In genomic region chr3:71392277-71392676, GRCh38 we compare ENCODE assay signal across 10 cellular contexts.
A peak's percentile ranks its signal among the peaks of the same experiment; 100 is the strongest.
DNase-seq lines count a peak whose midpoint lies in the region; ATAC-seq and TF ChIP-seq lines count a peak whose summit lies in the region.
"Had no signal": no experiment of that assay in that cellular context is flagged by ENCODE, and none has a peak within 500 bp of the region (broad histone marks: within the 10 kb centered on the region; RNA-seq: fewer than 3 reads in every experiment).

No MANE protein-coding gene starts in this region.

- intact Hi-C loops in adrenal gland (cut with DNase I), result no loop called here

- no peak overlapping the region for H3K27ac ChIP-seq in adrenal gland

- H3K27me3 ChIP-seq in adrenal gland, result no peaks in the 10 kb centered on the region

- no peak overlapping the region for H3K4me3 ChIP-seq in adrenal gland

- H3K36me3 ChIP-seq in adrenal gland (replicated peaks in 1 of 2), result no peaks in the 10 kb centered on the region

- no peak for TF ChIP-seq POLR2A in adrenal gland (IDR thresholded peaks at IDR 0.05)

- peaks cover 3 to 17% of the 10 kb centered on the region in 2 donors for H3K4me1 ChIP-seq in adrenal gland (replicated peaks in 1 of 2)

- no peak for TF ChIP-seq CTCF in adrenal gland (IDR thresholded peaks at IDR 0.05)

- H3K9me3 ChIP-seq in adrenal gland (replicated peaks in 1 of 3), result no peaks in the 10 kb centered on the region

- no peaks in the 10 kb centered on the region for H3K9me3 Mint-ChIP-seq in central memory CD8-positive, alpha-beta T cell

- H3K27ac Mint-ChIP-seq in central memory CD8-positive, alpha-beta T cell (ENCODE audit: low read depth), result peak overlapping the region; percentile 75

- H3K27me3 Mint-ChIP-seq in central memory CD8-positive, alpha-beta T cell, result no peaks in the 10 kb centered on the region

- ATAC-seq in GM18511 (IDR thresholded peaks at IDR 0.05; ENCODE audit: unreplicated experiment) (peak; percentile 87), GM21529 (IDR thresholded peaks at IDR 0.05; ENCODE audit: unreplicated experiment) (peak; percentile 78), HG03520 (IDR thresholded peaks at IDR 0.05; ENCODE audit: unreplicated experiment) (peak; percentile 87)
- peak; percentile 68 for ATAC-seq in central memory CD8-positive, alpha-beta T cell (replicated peaks; ENCODE audit: extremely low read depth, poor library complexity, severe bottlenecking)

- WGBS in adrenal gland, 4 donors, result 77 to 81% (median 79%) methylated on average over 3 of the region's 3 CpGs

- DNase-seq in central memory CD8-positive, alpha-beta T cell (ENCODE audit: low spot score in 2 of 2), result no peak
- DNase-seq in NCI-H2227 (lab: John Stamatoyannopoulos, UW; ENCODE audit: unreplicated experiment), result no peak
- DNase-seq in adrenal gland, result no peak
- no peak for DNase-seq in DMS153 treated with DMSO at 0.1 percent for 48 hours (lab: John Stamatoyannopoulos, UW; ENCODE audit: unreplicated experiment)
- DNase-seq in HUDEP-2 (lab: John Stamatoyannopoulos, UW; ENCODE audit: unreplicated experiment in 76 of 76), result no peak
- DNase-seq: head of caudate nucleus, NCI-H82 had no signal

- H3K4me3 Mint-ChIP-seq in central memory CD8-positive, alpha-beta T cell, result no peak overlapping the region

- peaks cover 2% of the 10 kb centered on the region for H3K36me3 Mint-ChIP-seq in central memory CD8-positive, alpha-beta T cell (ENCODE audit: insufficient read depth)

- H3K4me1 Mint-ChIP-seq in central memory CD8-positive, alpha-beta T cell, result peaks cover 25% of the 10 kb centered on the region
